Comparison of ENCODE assay signal across 8 cellular contexts in the genomic region with DNA sequence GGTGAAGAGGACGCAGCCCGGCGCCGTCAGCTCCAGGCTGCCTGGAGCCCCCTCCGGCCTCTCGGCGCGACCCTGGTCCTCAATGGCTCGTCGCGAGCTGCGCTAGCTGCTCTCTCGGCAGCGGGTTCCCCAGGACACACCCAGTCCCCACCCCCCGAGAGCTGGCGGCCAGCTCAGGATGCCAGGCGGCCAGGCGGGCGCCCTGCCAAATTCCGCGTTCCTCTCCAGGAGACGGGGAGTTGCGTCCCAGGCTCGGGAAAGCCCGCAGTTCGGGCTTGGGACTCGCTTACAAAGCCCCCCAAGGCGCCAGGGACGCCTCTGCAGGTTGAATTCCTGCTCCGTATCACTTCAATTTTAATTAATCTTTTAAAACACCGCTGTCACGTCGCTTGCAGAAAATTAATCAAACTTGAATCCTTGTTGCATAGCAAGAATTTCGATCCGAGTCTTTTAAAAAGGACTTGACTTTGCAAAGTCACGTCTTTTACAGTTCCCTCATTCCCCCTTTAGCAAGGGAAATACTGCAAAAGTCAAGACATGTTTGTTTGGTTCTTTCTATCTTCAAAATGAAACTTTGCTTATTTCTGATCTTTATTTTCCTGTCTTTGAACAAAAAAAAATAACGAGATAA. TPM values are rescaled to one million over a fixed set of nuclear protein-coding genes. Genes with fewer than 3 reads are reported as not detected.
A peak's percentile ranks its signal among the peaks of the same experiment; 100 is the strongest.
DNase-seq lines count a peak whose midpoint lies in the region; ATAC-seq and TF ChIP-seq lines count a peak whose summit lies in the region.

No MANE protein-coding gene starts in this region.

- H3K36me3 ChIP-seq in MG63 (no peaks in the 10 kb centered on the region), ectodermal cell (ENCODE audit: control insufficient read depth, insufficient read depth, low read length) (no peaks in the 10 kb centered on the region), right lobe of liver (no peaks in the 10 kb centered on the region)

- peak; percentile 26 for DNase-seq in SIG-M5 treated with dmso at 0.1 percent for 504 hours (lab: John Stamatoyannopoulos, UW; ENCODE audit: unreplicated experiment)
- no peak for DNase-seq in SIG-M5 (lab: John Stamatoyannopoulos, UW)
- peak; percentile 90 for DNase-seq in MG63
- no peak for DNase-seq in T-helper 2 cell treated with Interferon-gamma antibody and Interleukin-4, amounts not matched to agents 5 μg/mL and 100 μg/mL, for 36 hours (ENCODE audit: low spot score)
- DNase-seq in right lobe of liver = peak; percentile 98 to 99 (median 98)
- peak in 1 of 2 donors; percentile 62 for DNase-seq in stimulated activated effector memory CD8-positive, alpha-beta T cell treated with anti-CD3 and anti-CD28 coated beads, Interleukin-12 subunit alpha, Interleukin-12 subunit beta, amount 100 ng/mL, for 72 hours (ENCODE audit: low spot score in 2 of 2)

- H3K9me3 Mint-ChIP-seq in T-helper 2 cell treated with Interferon-gamma antibody and Interleukin-4, amounts not matched to agents 5 μg/mL and 100 μg/mL, for 36 hours = no peaks in the 10 kb centered on the region
- no peaks in the 10 kb centered on the region for H3K9me3 Mint-ChIP-seq in stimulated activated effector memory CD8-positive, alpha-beta T cell treated with anti-CD3 and anti-CD28 coated beads, Interleukin-12 subunit alpha, Interleukin-12 subunit beta, amount 100 ng/mL, for 72 hours

- intact Hi-C loops in right lobe of liver (cut with DNase I) = loop anchor here in 1 of 2 donors (10.0 kb wide), 1 partner anchor 458 kb away; no protein-coding TSS in a partner anchor

- H3K4me1 ChIP-seq in ectodermal cell (ENCODE audit: control insufficient read depth, insufficient read depth, low read length) (peaks cover 30% of the 10 kb centered on the region), right lobe of liver (peaks cover 0 to 38% (median 3%) of the 10 kb centered on the region in 4 donors)

- WGBS in ectodermal cell, 2 experiments = 0 to 1% methylated on average over 36 to 37 of the region's 37 CpGs
- 2% methylated on average over 10 of the region's 37 CpGs for WGBS in right lobe of liver (ENCODE audit: insufficient coverage, low coverage, low lambda C conversion rate, missing lambda C conversion rate)

- peaks cover 70% of the 10 kb centered on the region for H3K27me3 Mint-ChIP-seq in T-helper 2 cell treated with Interferon-gamma antibody and Interleukin-4, amounts not matched to agents 5 μg/mL and 100 μg/mL, for 36 hours (ENCODE audit: low read depth)

- no peaks in the 10 kb centered on the region for H3K36me3 Mint-ChIP-seq in T-helper 2 cell treated with Interferon-gamma antibody and Interleukin-4, amounts not matched to agents 5 μg/mL and 100 μg/mL, for 36 hours (ENCODE audit: low read depth)
- H3K36me3 Mint-ChIP-seq in stimulated activated effector memory CD8-positive, alpha-beta T cell treated with anti-CD3 and anti-CD28 coated beads, Interleukin-12 subunit alpha, Interleukin-12 subunit beta, amount 100 ng/mL, for 72 hours = no peaks in the 10 kb centered on the region

- H3K27ac ChIP-seq in ectodermal cell (ENCODE audit: insufficient read depth, low read depth, low read length, poor library complexity, severe bottlenecking) (peak overlapping the region; percentile 95), right lobe of liver (peak overlapping the region in 2 of 3 donors; percentile 64 to 73)

- H3K27me3 ChIP-seq in MG63 (no peaks in the 10 kb centered on the region), ectodermal cell (ENCODE audit: control insufficient read depth, insufficient read depth, low read length, poor library complexity, severe bottlenecking) (peaks cover 3% of the 10 kb centered on the region), right lobe of liver (no peaks in the 10 kb centered on the region)

- H3K27ac Mint-ChIP-seq in T-helper 2 cell treated with Interferon-gamma antibody and Interleukin-4, amounts not matched to agents 5 μg/mL and 100 μg/mL, for 36 hours = no peak overlapping the region
- H3K27ac Mint-ChIP-seq in stimulated activated effector memory CD8-positive, alpha-beta T cell treated with anti-CD3 and anti-CD28 coated beads, Interleukin-12 subunit alpha, Interleukin-12 subunit beta, amount 100 ng/mL, for 72 hours = no peak overlapping the region

- ATAC-seq in right lobe of liver (peak; percentile 54 to 71 (median 62)), HG03175 (IDR thresholded peaks at IDR 0.05; ENCODE audit: unreplicated experiment) (no peak)
- ATAC-seq in stimulated activated effector memory CD8-positive, alpha-beta T cell treated with anti-CD3 and anti-CD28 coated beads, Interleukin-12 subunit alpha, Interleukin-12 subunit beta, amount 100 ng/mL, for 72 hours = peak; percentile 36

- no peak for TF ChIP-seq POLR2A in right lobe of liver (IDR thresholded peaks at IDR 0.05)

- H3K9me3 ChIP-seq in MG63 = no peaks in the 10 kb centered on the region
- no peaks in the 10 kb centered on the region for H3K9me3 ChIP-seq in ectodermal cell (ENCODE audit: control insufficient read depth, low read length)
- H3K9me3 ChIP-seq in right lobe of liver = no peaks in the 10 kb centered on the region

- H3K4me3 ChIP-seq in MG63 = peak overlapping the region; percentile 66
- H3K4me3 ChIP-seq in ectodermal cell (ENCODE audit: insufficient read depth, low read depth, low read length) = peak overlapping the region; percentile 93
- H3K4me3 ChIP-seq in right lobe of liver = peak overlapping the region; percentile 80 to 88 (median 85)

- H3K4me3 Mint-ChIP-seq in T-helper 2 cell treated with Interferon-gamma antibody and Interleukin-4, amounts not matched to agents 5 μg/mL and 100 μg/mL, for 36 hours = peak overlapping the region; percentile 72
- peak overlapping the region; percentile 80 for H3K4me3 Mint-ChIP-seq in stimulated activated effector memory CD8-positive, alpha-beta T cell treated with anti-CD3 and anti-CD28 coated beads, Interleukin-12 subunit alpha, Interleukin-12 subunit beta, amount 100 ng/mL, for 72 hours

- H3K4me1 Mint-ChIP-seq in T-helper 2 cell treated with Interferon-gamma antibody and Interleukin-4, amounts not matched to agents 5 μg/mL and 100 μg/mL, for 36 hours (ENCODE audit: low read depth) = peaks cover 19% of the 10 kb centered on the region
- H3K4me1 Mint-ChIP-seq in stimulated activated effector memory CD8-positive, alpha-beta T cell treated with anti-CD3 and anti-CD28 coated beads, Interleukin-12 subunit alpha, Interleukin-12 subunit beta, amount 100 ng/mL, for 72 hours = peaks cover 19% of the 10 kb centered on the region

- TF ChIP-seq CTCF in right lobe of liver (IDR thresholded peaks at IDR 0.05) = no peak

RNA-seq across cellular contexts. Expression of gene SKIDA1, which starts 28.2 kb away (rescaled TPM):
- total RNA-seq in MG63 (2014; rRNA removed; shearing (Covaris generic); ENCODE audit: low replicate concordance) = 2.0 and 3.1 TPM in 2 replicates
- polyA plus RNA-seq in ectodermal cell (2013, experiment 1 of 4) = 126 TPM
- 107 TPM for polyA plus RNA-seq in ectodermal cell (2013, experiment 2 of 4)
- polyA plus RNA-seq in ectodermal cell (2013, experiment 3 of 4) = 98.2 TPM
- polyA plus RNA-seq in ectodermal cell (2013, experiment 4 of 4) = 116 TPM
- total RNA-seq in right lobe of liver = 1 to 10 TPM in 5 of 6 experiments, under 1 TPM in 1; 0.31 to 3.9 (median 2.1) TPM

RNA-seq across cellular contexts. Expression of gene MLLT10, which starts 36.7 kb away (rescaled TPM):
- total RNA-seq in MG63 (2014; rRNA removed; shearing (Covaris generic); ENCODE audit: low replicate concordance) = 15.2 and 22.5 TPM in 2 replicates
- 56.5 TPM for polyA plus RNA-seq in ectodermal cell (2013, experiment 1 of 4)
- 63.5 TPM for polyA plus RNA-seq in ectodermal cell (2013, experiment 2 of 4)
- 51.2 TPM for polyA plus RNA-seq in ectodermal cell (2013, experiment 3 of 4)
- polyA plus RNA-seq in ectodermal cell (2013, experiment 4 of 4) = 51.5 TPM
- total RNA-seq in right lobe of liver = 10 to 100 TPM; 15.8 to 49.4 (median 20.1) TPM

Comparison
In these comparisons a context has a peak if more than half of its experiments do, and no peak if none do; other contexts are left out.
1. DNase-seq: peak in SIG-M5 treated with dmso at 0.1 percent for 504 hours (single experiment), MG63 (single experiment) and right lobe of liver (3 of 3); none in SIG-M5 (single experiment) and T-helper 2 cell treated with Interferon-gamma antibody and Interleukin-4, amounts not matched to agents 5 μg/mL and 100 μg/mL, for 36 hours (single experiment).
2. Peak in every context shown above with its lines, with median percentiles within 50 percentile points of each other: H3K4me3 ChIP-seq.